In the genomic region with DNA sequence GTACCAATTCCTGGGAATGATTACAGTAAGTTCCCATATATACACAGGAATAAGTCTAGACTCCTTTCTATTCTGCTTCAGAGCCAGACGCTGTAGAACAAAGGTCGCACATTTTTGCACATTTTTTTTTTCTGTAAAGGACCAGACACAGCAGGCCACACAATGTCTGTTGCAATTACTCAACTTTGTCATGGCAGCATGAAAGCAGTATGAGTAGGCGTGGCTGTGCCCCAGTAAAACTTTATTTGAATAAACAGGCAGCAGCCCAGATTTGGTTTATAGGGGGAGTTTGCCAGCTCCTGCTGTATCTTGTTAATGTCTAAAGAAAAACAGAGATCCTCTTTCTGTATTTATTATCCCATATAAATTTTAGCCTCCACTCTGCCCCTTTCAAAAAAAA, we compare ENCODE assay signal across 24 cellular contexts.
"Had no signal": no experiment of that assay in that cellular context is flagged by ENCODE, and none has a peak within 500 bp of the region (broad histone marks: within the 10 kb centered on the region; RNA-seq: fewer than 3 reads in every experiment).

No MANE protein-coding gene starts in this region.

- H3K4me3 Mint-ChIP-seq: activated CD4-positive, alpha-beta T cell treated with anti-CD3 and anti-CD28 coated beads, Interleukin-2, amount 10 ng/mL, durations not matched to agents 7 days and 5 days; activated CD8-positive, alpha-beta memory T cell treated with anti-CD3 and anti-CD28 coated beads, Interleukin-2, amount 10 ng/mL, durations not matched to agents 7 days and 5 days; activated CD8-positive, alpha-beta T cell treated with anti-CD3 and anti-CD28 coated beads for 36 hours; activated naive CD8-positive, alpha-beta T cell treated with anti-CD3 and anti-CD28 coated beads, Interleukin-2, amount 50 U/mL, for 24 hours; activated T-helper 1 cell treated with anti-CD3 and anti-CD28 coated beads, Interleukin-12 subunit alpha, Interleukin-12 subunit beta, Interleukin-2, Interleukin-4 antibody, amounts not matched to agents 30 ng/mL and 10 ng/mL and 1 ng/mL, durations not matched to agents 14 hours and 24 hours and 36 hours; natural killer cell; stimulated activated naive B cell treated with anti-CD40 and anti-IgM and Interleukin-4, amounts not matched to agents 10 μg/mL and 1 μg/mL and 100 μg/mL, for 72 hours had no signal

- H3K27me3 Mint-ChIP-seq: activated CD4-positive, alpha-beta T cell treated with anti-CD3 and anti-CD28 coated beads, Interleukin-2, amount 10 ng/mL, durations not matched to agents 7 days and 5 days; activated CD8-positive, alpha-beta T cell treated with anti-CD3 and anti-CD28 coated beads for 36 hours; activated naive CD8-positive, alpha-beta T cell treated with anti-CD3 and anti-CD28 coated beads, Interleukin-2, amount 50 U/mL, for 24 hours; stimulated activated naive B cell treated with anti-CD40 and anti-IgM and Interleukin-4, amounts not matched to agents 10 μg/mL and 1 μg/mL and 100 μg/mL, for 72 hours had no signal

- H3K27ac ChIP-seq: body of pancreas, cardiac muscle cell, skin epidermis, transverse colon, uterus, WERI-Rb-1 had no signal

- H3K36me3 ChIP-seq: cardiac muscle cell, transverse colon, uterus, WERI-Rb-1 had no signal

- DNase-seq: activated CD4-positive, alpha-beta T cell treated with anti-CD3 and anti-CD28 coated beads, Interleukin-2, amount 10 ng/mL, durations not matched to agents 7 days and 5 days; activated CD4-positive, CD25-positive, alpha-beta regulatory T cell treated with anti-CD3 and anti-CD28 coated beads, Interleukin-2, amount 50 U/mL, for 72 hours; activated CD8-positive, alpha-beta memory T cell treated with anti-CD3 and anti-CD28 coated beads, Interleukin-2, amount 10 ng/mL, durations not matched to agents 7 days and 5 days; activated CD8-positive, alpha-beta T cell treated with anti-CD3 and anti-CD28 coated beads for 36 hours; activated gamma-delta T cell; activated naive CD4-positive, alpha-beta T cell treated with anti-CD3 and anti-CD28 coated beads, Interleukin-2, amount 50 U/mL, for 16 hours; activated naive CD8-positive, alpha-beta T cell treated with anti-CD3 and anti-CD28 coated beads, Interleukin-2, amount 50 U/mL, for 24 hours; body of pancreas; dermis blood vessel endothelial cell; effector CD8-positive, alpha-beta T cell; glutamatergic neuron; hippocampal formation; left ventricle myocardium superior; midbrain; natural killer cell; right cardiac atrium; stimulated activated CD4-positive, alpha-beta T cell treated with anti-CD3 and anti-CD28 coated beads, Interleukin-2, amount 100 ng/mL, for 24 hours; stimulated activated naive B cell treated with anti-CD40 and anti-IgM and Interleukin-4, amounts not matched to agents 10 μg/mL and 1 μg/mL and 100 μg/mL, for 72 hours; transverse colon; uterus; WERI-Rb-1 had no signal

- ATAC-seq: activated CD8-positive, alpha-beta memory T cell treated with anti-CD3 and anti-CD28 coated beads, Interleukin-2, amount 10 ng/mL, durations not matched to agents 7 days and 5 days; activated CD8-positive, alpha-beta T cell treated with anti-CD3 and anti-CD28 coated beads for 36 hours; activated naive CD8-positive, alpha-beta T cell treated with anti-CD3 and anti-CD28 coated beads, Interleukin-2, amount 50 U/mL, for 24 hours; body of pancreas; left ventricle myocardium superior; natural killer cell; right cardiac atrium; stimulated activated naive B cell treated with anti-CD40 and anti-IgM and Interleukin-4, amounts not matched to agents 10 μg/mL and 1 μg/mL and 100 μg/mL, for 72 hours had no signal

- H3K27ac Mint-ChIP-seq: activated CD4-positive, alpha-beta T cell treated with anti-CD3 and anti-CD28 coated beads, Interleukin-2, amount 10 ng/mL, durations not matched to agents 7 days and 5 days; activated CD8-positive, alpha-beta memory T cell treated with anti-CD3 and anti-CD28 coated beads, Interleukin-2, amount 10 ng/mL, durations not matched to agents 7 days and 5 days; activated CD8-positive, alpha-beta T cell treated with anti-CD3 and anti-CD28 coated beads for 36 hours; activated naive CD8-positive, alpha-beta T cell treated with anti-CD3 and anti-CD28 coated beads, Interleukin-2, amount 50 U/mL, for 24 hours; activated T-helper 1 cell treated with anti-CD3 and anti-CD28 coated beads, Interleukin-12 subunit alpha, Interleukin-12 subunit beta, Interleukin-2, Interleukin-4 antibody, amounts not matched to agents 30 ng/mL and 10 ng/mL and 1 ng/mL, durations not matched to agents 14 hours and 24 hours and 36 hours; natural killer cell; stimulated activated naive B cell treated with anti-CD40 and anti-IgM and Interleukin-4, amounts not matched to agents 10 μg/mL and 1 μg/mL and 100 μg/mL, for 72 hours had no signal

- H3K9me3 ChIP-seq: body of pancreas, transverse colon, uterus had no signal

- H3K4me3 ChIP-seq: body of pancreas, cardiac muscle cell, skin epidermis, transverse colon, uterus had no signal

- H3K4me1 ChIP-seq: body of pancreas, transverse colon, uterus had no signal

- H3K9me3 Mint-ChIP-seq: natural killer cell had no signal

- H3K27me3 ChIP-seq: body of pancreas, cardiac muscle cell, transverse colon, uterus had no signal

- H3K4me1 Mint-ChIP-seq: activated CD4-positive, alpha-beta T cell treated with anti-CD3 and anti-CD28 coated beads, Interleukin-2, amount 10 ng/mL, durations not matched to agents 7 days and 5 days; activated CD8-positive, alpha-beta memory T cell treated with anti-CD3 and anti-CD28 coated beads, Interleukin-2, amount 10 ng/mL, durations not matched to agents 7 days and 5 days; activated naive CD8-positive, alpha-beta T cell treated with anti-CD3 and anti-CD28 coated beads, Interleukin-2, amount 50 U/mL, for 24 hours; natural killer cell had no signal

- H3K36me3 Mint-ChIP-seq: activated CD8-positive, alpha-beta memory T cell treated with anti-CD3 and anti-CD28 coated beads, Interleukin-2, amount 10 ng/mL, durations not matched to agents 7 days and 5 days; natural killer cell; stimulated activated naive B cell treated with anti-CD40 and anti-IgM and Interleukin-4, amounts not matched to agents 10 μg/mL and 1 μg/mL and 100 μg/mL, for 72 hours had no signal
